18 cellular contexts compared by ENCODE assay signal in genomic region chr3:136959599-136959998, GRCh38.
"Had no signal": no experiment of that assay in that cellular context is flagged by ENCODE, and none has a peak within 500 bp of the region (broad histone marks: within the 10 kb centered on the region; RNA-seq: fewer than 3 reads in every experiment).

No MANE protein-coding gene starts in this region.

- H3K27me3 ChIP-seq: ovary, spleen, thyroid gland, upper lobe of right lung had no signal

- ATAC-seq: activated CD4-positive, CD25-positive, alpha-beta regulatory T cell treated with anti-CD3 and anti-CD28 coated beads, Interleukin-2, amount 50 U/mL, for 24 hours; stimulated activated naive CD8-positive, alpha-beta T cell treated with anti-CD3 and anti-CD28 coated beads, Interleukin-15, Interleukin-2, amounts not matched to agents 100 U/mL and 50 U/mL, for 24 hours; upper lobe of right lung had no signal

- H3K9me3 ChIP-seq: left ventricle myocardium inferior, ovary, prostate gland, spleen, thyroid gland, upper lobe of right lung had no signal

- H3K27ac ChIP-seq: coronary artery, left ventricle myocardium inferior, ovary, prostate gland, spleen, thyroid gland, upper lobe of right lung, VCaP had no signal

- DNase-seq: activated naive CD4-positive, alpha-beta T cell treated with Interleukin-2 at 50 U/mL for 16 hours; activated naive CD8-positive, alpha-beta T cell treated with anti-CD3 and anti-CD28 coated beads for 36 hours; activated T-cell treated with anti-CD3 and anti-CD28 coated beads, Interleukin-2, amount 50 U/mL, for 1 hour; cerebellar nuclear complex; hippocampal formation; left ventricle myocardium inferior; midbrain; ovary; spleen; stimulated activated CD4-positive, alpha-beta T cell treated with anti-CD3 and anti-CD28 coated beads, Interleukin-4, amount 100 ng/mL, for 1 hour; stimulated activated naive CD8-positive, alpha-beta T cell treated with anti-CD3 and anti-CD28 coated beads, Interleukin-15, Interleukin-2, amounts not matched to agents 100 U/mL and 50 U/mL, for 24 hours; thyroid gland; upper lobe of right lung had no signal

- FAIRE-seq: frontal cortex had no signal

- H3K36me3 ChIP-seq: left ventricle myocardium inferior, ovary, prostate gland, spleen, thyroid gland, upper lobe of right lung had no signal

- H3K4me1 ChIP-seq: left ventricle myocardium inferior, prostate gland had no signal

- H3K4me3 ChIP-seq: coronary artery, left ventricle myocardium inferior, ovary, prostate gland, spleen, thyroid gland, upper lobe of right lung had no signal
